ENCODE assay signal across 14 cellular contexts in the genomic region with DNA sequence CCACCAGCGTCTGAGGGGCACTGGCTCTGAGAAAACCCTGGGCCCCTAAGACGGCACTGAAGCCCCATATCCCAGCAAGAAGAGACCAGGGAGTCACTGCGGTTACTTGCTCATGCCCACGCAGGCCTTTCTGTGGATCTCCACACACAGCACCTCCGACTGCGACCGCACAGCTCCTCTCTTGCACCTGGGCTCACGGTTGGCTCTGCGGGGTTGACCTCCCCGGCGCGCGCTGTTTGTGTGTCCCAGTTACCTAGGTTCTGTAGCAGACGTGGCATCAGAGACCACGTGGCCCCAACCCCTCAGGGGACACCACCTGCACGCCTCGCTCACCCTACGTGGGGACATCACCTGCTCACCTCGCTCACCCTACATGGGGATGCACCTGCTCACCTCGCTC. TPM values are rescaled to one million over a fixed set of nuclear protein-coding genes. Genes with fewer than 3 reads are reported as not detected.
DNase-seq lines count a peak whose midpoint lies in the region; ATAC-seq and TF ChIP-seq lines count a peak whose summit lies in the region.
"Had no signal": no experiment of that assay in that cellular context is flagged by ENCODE, and none has a peak within 500 bp of the region (broad histone marks: within the 10 kb centered on the region; RNA-seq: fewer than 3 reads in every experiment).

No MANE protein-coding gene starts in this region.

- no peaks in the 10 kb centered on the region for H3K9me3 ChIP-seq in RWPE2 (ENCODE audit: severe bottlenecking)
- H3K9me3 ChIP-seq in right atrium auricular region, result no peaks in the 10 kb centered on the region
- no peaks in the 10 kb centered on the region for H3K9me3 ChIP-seq in MM.1S (replicated peaks; ENCODE audit: insufficient read depth, low read length)
- H3K9me3 ChIP-seq: ascending aorta, prostate gland had no signal

- ATAC-seq in RWPE2 (ENCODE audit: low read depth) (no peak), sciatic nerve (no peak)

- TF ChIP-seq CTCF in GM06990 (IDR thresholded peaks at IDR 0.05; ENCODE audit: insufficient read depth, low read length, poor library complexity, severe bottlenecking), result no peak
- TF ChIP-seq CTCF in RWPE2 (IDR thresholded peaks at IDR 0.05; ENCODE audit: poor library complexity, severe bottlenecking), result no peak
- no peak for TF ChIP-seq CTCF in right atrium auricular region (IDR thresholded peaks at IDR 0.05)
- no peak for TF ChIP-seq CTCF in MM.1S (IDR thresholded peaks at IDR 0.05; ENCODE audit: low read length)

- DNase-seq in GM06990 (ENCODE audit: extremely low read depth, insufficient read length) (peak; percentile 6), RWPE2 (ENCODE audit: low spot score) (peak; percentile 66), right atrium auricular region (ENCODE audit: low spot score) (peak; percentile 32), sciatic nerve (ENCODE audit: low spot score) (peak; percentile 53), germinal center (ENCODE audit: low spot score) (no peak), DMS 273 treated with DMSO at 0.1 percent for 48 hours (lab: John Stamatoyannopoulos, UW) (no peak), MM.1S (no peak), cerebellar cortex (ENCODE audit: low spot score) (no peak)
- DNase-seq: GDM1; GOT3; NCI-H2081 treated with DMSO at 0.1 percent for 48 hours; stimulated activated CD4-positive, alpha-beta T cell treated with anti-CD3 and anti-CD28 coated beads, Interleukin-2, amount 100 ng/mL, for 48 hours had no signal

- H3K36me3 ChIP-seq in GM06990 (ENCODE audit: control insufficient read depth, insufficient read depth, low read length) (peaks cover 32% of the 10 kb centered on the region), RWPE2 (ENCODE audit: low read depth) (peaks cover 45% of the 10 kb centered on the region), right atrium auricular region (peaks cover 13% of the 10 kb centered on the region), MM.1S (replicated peaks; ENCODE audit: insufficient read depth, low read length) (peaks cover 7% of the 10 kb centered on the region)
- H3K36me3 ChIP-seq: prostate gland had no signal

- H3K4me2 ChIP-seq in MM.1S (ENCODE audit: low read depth, low read length), result no peak overlapping the region

- H3K4me3 ChIP-seq in GM06990 (replicated peaks; ENCODE audit: low read depth, low read length) (no peak overlapping the region), RWPE2 (ENCODE audit: severe bottlenecking) (no peak overlapping the region), right atrium auricular region (no peak overlapping the region), MM.1S (ENCODE audit: low read length) (no peak overlapping the region)
- H3K4me3 ChIP-seq: ascending aorta, prostate gland had no signal

- no peaks in the 10 kb centered on the region; the same call in 1 of the 2 replicates for H4K20me1 ChIP-seq in MM.1S (ENCODE audit: insufficient read depth, low read length)

- H3K4me1 ChIP-seq in RWPE2 (ENCODE audit: insufficient read depth, poor library complexity, severe bottlenecking), result peaks cover 3% of the 10 kb centered on the region
- H3K4me1 ChIP-seq in right atrium auricular region, result no peaks in the 10 kb centered on the region
- H3K4me1 ChIP-seq in MM.1S (ENCODE audit: low read length), result peaks cover 37% of the 10 kb centered on the region
- H3K4me1 ChIP-seq: ascending aorta, prostate gland had no signal

- H3K79me2 ChIP-seq in MM.1S (ENCODE audit: low read length), result peaks cover 98% of the 10 kb centered on the region

- H3K27ac ChIP-seq in RWPE2 (ENCODE audit: poor library complexity, severe bottlenecking) (no peak overlapping the region), right atrium auricular region (no peak overlapping the region), MM.1S (ENCODE audit: low read length) (no peak overlapping the region)
- H3K27ac ChIP-seq: ascending aorta, prostate gland had no signal

- H2AFZ ChIP-seq in MM.1S (ENCODE audit: low read length), result no peak overlapping the region

- no peaks in the 10 kb centered on the region for H3K9me2 ChIP-seq in MM.1S (replicated peaks; ENCODE audit: insufficient read depth, low read length)

- H3F3A ChIP-seq in MM.1S (ENCODE audit: insufficient read depth, low read length), result peaks cover 22% of the 10 kb centered on the region

- H3K9ac ChIP-seq in MM.1S (ENCODE audit: low read length), result no peak overlapping the region

- intact Hi-C loops in sciatic nerve (cut with DNase I), result no loop called here

- no peaks in the 10 kb centered on the region for H3K27me3 ChIP-seq in GM06990 (replicated peaks; ENCODE audit: control insufficient read depth, insufficient read depth, low read length)
- no peaks in the 10 kb centered on the region for H3K27me3 ChIP-seq in RWPE2 (ENCODE audit: insufficient read depth, poor library complexity, severe bottlenecking)
- H3K27me3 ChIP-seq in right atrium auricular region, result no peaks in the 10 kb centered on the region
- H3K27me3 ChIP-seq in MM.1S (replicated peaks; ENCODE audit: insufficient read depth, low read length), result no peaks in the 10 kb centered on the region
- H3K27me3 ChIP-seq: ascending aorta had no signal

RNA-seq across cellular contexts. Expression of gene LPCAT1, which starts 12.7 kb away (rescaled TPM):
- total RNA-seq in right atrium auricular region, result 10 to 100 TPM; 13.2 to 18.1 TPM
- total RNA-seq in sciatic nerve, result 44.4 TPM

Comparison
In these comparisons a context has a peak if more than half of its experiments do, and no peak if none do; other contexts are left out.
1. DNase-seq: peak in GM06990 (single experiment), RWPE2 (single experiment), right atrium auricular region (single experiment) and sciatic nerve (single experiment); none in germinal center (single experiment), DMS 273 treated with DMSO at 0.1 percent for 48 hours (single experiment), MM.1S (single experiment) and cerebellar cortex (single experiment).